In the genomic region with DNA sequence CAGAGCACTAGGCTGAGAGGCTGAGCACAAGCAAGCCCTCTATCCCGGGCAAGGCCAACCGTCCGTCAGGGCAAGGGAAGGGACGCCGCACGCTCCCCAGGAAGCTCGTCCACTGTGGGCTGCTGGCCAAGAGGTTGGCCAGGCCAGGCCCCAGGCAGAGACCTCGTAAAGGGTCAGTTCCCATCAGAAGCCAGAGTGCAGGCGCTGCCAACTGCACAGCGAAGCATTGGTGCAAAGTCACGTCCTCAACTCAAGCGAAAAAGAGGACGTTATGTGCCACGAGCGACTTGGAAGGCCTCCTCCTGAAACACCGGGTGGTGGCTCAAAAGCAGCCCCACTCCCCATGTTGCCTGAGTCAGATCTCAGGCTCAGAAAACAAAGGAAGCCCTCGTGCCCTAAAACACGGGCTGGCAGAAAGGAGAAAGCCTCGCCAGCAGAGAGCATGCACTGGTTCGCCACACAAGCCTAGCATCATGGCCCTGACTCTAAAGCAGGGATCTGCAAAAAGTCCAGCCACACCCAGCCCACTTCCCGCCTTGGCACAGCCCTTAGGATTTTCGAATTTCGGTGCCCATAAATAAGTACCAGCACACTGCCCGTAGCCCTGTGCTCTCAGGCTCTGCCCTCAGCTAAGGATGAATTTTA, we compare ENCODE assay signal across 14 cellular contexts. TPM values are rescaled to one million over a fixed set of nuclear protein-coding genes. Genes with fewer than 3 reads are reported as not detected.
DNase-seq lines count a peak whose midpoint lies in the region; ATAC-seq and TF ChIP-seq lines count a peak whose summit lies in the region.
"Had no signal": no experiment of that assay in that cellular context is flagged by ENCODE, and none has a peak within 500 bp of the region (broad histone marks: within the 10 kb centered on the region; RNA-seq: fewer than 3 reads in every experiment).

No MANE protein-coding gene starts in this region.

- no peak for ATAC-seq in GM21717 (IDR thresholded peaks at IDR 0.05; ENCODE audit: unreplicated experiment)
- ATAC-seq: naive thymus-derived CD8-positive, alpha-beta T cell had no signal

- TF ChIP-seq POLR2A in spleen (IDR thresholded peaks at IDR 0.05) = no peak

- TF ChIP-seq RAD21 in Ishikawa (IDR thresholded peaks at IDR 0.05; ENCODE audit: low read depth) = no peak

- no peaks in the 10 kb centered on the region for H3K9me2 ChIP-seq in Karpas-422 (replicated peaks; ENCODE audit: insufficient read depth, low read length)

- DNase-seq in cerebellum (ENCODE audit: low spot score) = peak; percentile 44
- peak; percentile 52 for DNase-seq in kidney tubule cell (ENCODE audit: low spot score)
- DNase-seq in spleen = peak; percentile 85
- no peak for DNase-seq in ureter (ENCODE audit: low spot score)
- no peak for DNase-seq in activated CD4-positive, alpha-beta T cell treated with anti-CD3 and anti-CD28 coated beads, Interleukin-2, amount 50 U/mL, for 48 hours
- DNase-seq in Karpas-422 = no peak
- DNase-seq: activated CD4-positive, alpha-beta T cell treated with anti-CD3 and anti-CD28 coated beads, Interleukin-2, amount 10 ng/mL, durations not matched to agents 24 days and 14 days; activated gamma-delta T cell; GDM1; naive thymus-derived CD8-positive, alpha-beta T cell; NCI-H1694 treated with DMSO at 0.1 percent for 48 hours had no signal

- no peaks in the 10 kb centered on the region for H3K27me3 ChIP-seq in spleen (replicated peaks in 1 of 7)
- no peaks in the 10 kb centered on the region for H3K27me3 ChIP-seq in Karpas-422 (ENCODE audit: low read length)
- H3K27me3 ChIP-seq: BLaER1 treated with 17β-estradiol and CSF1 and Interleukin-3, amounts not matched to agents 10 nM and 100 nM had no signal

- no peak overlapping the region for H2AFZ ChIP-seq in Karpas-422 (ENCODE audit: low read length)

- no peak overlapping the region for H3K4me2 ChIP-seq in Karpas-422 (ENCODE audit: low read depth, low read length, poor library complexity, severe bottlenecking)

- 56 to 75% (median 66%) methylated on average over 21 to 24 of the region's 24 CpGs for whole genome bisulfite sequencing in spleen, 5 donors

- peaks cover 75% of the 10 kb centered on the region for H3K79me2 ChIP-seq in Karpas-422 (ENCODE audit: low read length)

- H3K4me1 ChIP-seq in spleen = peaks cover 36 to 71% (median 53%) of the 10 kb centered on the region in 6 donors
- H3K4me1 ChIP-seq in Karpas-422 (ENCODE audit: low read length) = peaks cover 16% of the 10 kb centered on the region

- H3K9ac ChIP-seq in Karpas-422 (ENCODE audit: low read length) = no peak overlapping the region

- H3K4me3 ChIP-seq in spleen (peak overlapping the region in 1 of 8 donors; percentile 26), Karpas-422 (ENCODE audit: low read length) (no peak overlapping the region)
- H3K4me3 ChIP-seq: BLaER1 treated with 17β-estradiol and CSF1 and Interleukin-3, amounts not matched to agents 10 nM and 100 nM had no signal

- intact Hi-C loops in spleen (cut with DNase I; ENCODE audit: low total_unique reads) = loop anchor here (10.0 kb wide), 1 partner anchor 110 kb away; no protein-coding TSS in a partner anchor

- H4K20me1 ChIP-seq in Karpas-422 (ENCODE audit: insufficient read depth, low read depth, low read length) = peaks cover 42% of the 10 kb centered on the region

- TF ChIP-seq CTCF in spleen (IDR thresholded peaks at IDR 0.05 in 8 of 11, conservative IDR thresholded peaks at IDR 0.05 in 3 of 11) = no peak

- no peak for TF ChIP-seq EP300 in Ishikawa (IDR thresholded peaks at IDR 0.05; ENCODE audit: borderline replicate concordance)

- H3K9me3 ChIP-seq in spleen = no peaks in the 10 kb centered on the region
- H3K9me3 ChIP-seq in Karpas-422 (ENCODE audit: low read length) = no peaks in the 10 kb centered on the region
- H3K9me3 ChIP-seq: BLaER1 treated with 17β-estradiol and CSF1 and Interleukin-3, amounts not matched to agents 10 nM and 100 nM had no signal

- H3K27ac ChIP-seq in spleen (peak overlapping the region in 7 of 8 donors; percentile 32 to 76 (median 66)), Karpas-422 (ENCODE audit: low read length) (no peak overlapping the region)

- H3K36me3 ChIP-seq in spleen (peaks cover 2 to 60% (median 42%) of the 10 kb centered on the region in 6 donors), Karpas-422 (ENCODE audit: insufficient read depth, low read length) (peaks cover 20% of the 10 kb centered on the region)

TF ChIP-seq in Ishikawa, 13 proteins besides CTCF, POLR2A, EP300 and RAD21:
- 0 out of 2 replicates have a peak, but pooled peaks have one; percentile 25 for TF ChIP-seq NFIC (IDR thresholded peaks at IDR 0.05)
- TF ChIP-seq CEBPB (IDR thresholded peaks at IDR 0.05) = no peak
TF ChIP-seq in Ishikawa: peak in this region for 1.

RNA-seq across cellular contexts. Expression of a gene that starts 4.7 kb away (rescaled TPM):
- total RNA-seq in cerebellum (14.0 TPM), spleen (10 to 100 TPM; 24.9 to 51.3 (median 48.9) TPM), ureter (69.7 TPM)
- 10 to 100 TPM; 13.9 to 24.8 (median 21.9) TPM for polyA plus RNA-seq in spleen
- 11.7 and 19.9 TPM in 2 replicates for total RNA-seq in Karpas-422 (2014; rRNA removed; shearing (Covaris generic); ENCODE audit: low replicate concordance)

RNA-seq across cellular contexts. Expression of a gene that starts 42.6 kb away (rescaled TPM):
- total RNA-seq in cerebellum (23.5 TPM), spleen (100 to 1,000 TPM in 4 of 7 donors, 10 to 100 TPM in 3; 50.7 to 146 (median 124) TPM), ureter (134 TPM)
- 10 to 100 TPM; 10.3 to 35.9 (median 14.2) TPM for polyA plus RNA-seq in spleen
- total RNA-seq in Karpas-422 (2014; rRNA removed; shearing (Covaris generic); ENCODE audit: low replicate concordance) = 41.4 and 58.6 TPM in 2 replicates

RNA-seq across cellular contexts. Expression of a gene that starts 43.9 kb away (rescaled TPM):
- total RNA-seq in cerebellum (98.3 TPM), spleen (100 to 1,000 TPM; 121 to 236 (median 140) TPM), ureter (133 TPM)
- polyA plus RNA-seq in spleen = 100 to 1,000 TPM in 1 of 3 donors, 10 to 100 TPM in 2; 41.2 to 131 (median 87.8) TPM
- 82.4 and 108 TPM in 2 replicates for total RNA-seq in Karpas-422 (2014; rRNA removed; shearing (Covaris generic); ENCODE audit: low replicate concordance)

Comparison
In these comparisons a context has a peak if more than half of its experiments do, and no peak if none do; other contexts are left out.
1. DNase-seq: peak in cerebellum (single experiment), kidney tubule cell (single experiment) and spleen (single experiment); none in ureter (single experiment), activated CD4-positive, alpha-beta T cell treated with anti-CD3 and anti-CD28 coated beads, Interleukin-2, amount 50 U/mL, for 48 hours (0 of 2) and Karpas-422 (single experiment).